ENCODE assay signal across 8 cellular contexts in genomic region chr18:69935319-69936190, GRCh38. TPM values are rescaled to one million over a fixed set of nuclear protein-coding genes. Genes with fewer than 3 reads are reported as not detected.
A peak's percentile ranks its signal among the peaks of the same experiment; 100 is the strongest.
DNase-seq lines count a peak whose midpoint lies in the region; ATAC-seq and TF ChIP-seq lines count a peak whose summit lies in the region.

No MANE protein-coding gene starts in this region.

- no peak overlapping the region for H3K27ac ChIP-seq in mesenchymal stem cell (ENCODE audit: low read length, poor library complexity, severe bottlenecking)

- intact Hi-C loops in activated CD4-positive, alpha-beta T cell treated with anti-CD3 and anti-CD28 coated beads, Interleukin-2, amount 10 ng/mL, durations not matched to agents 24 days and 14 days (cut with micrococcal nuclease) = loop anchor here (1.0 to 2.0 kb wide), 6 partner anchors 10 to 46 kb away; no protein-coding TSS in a partner anchor

- no peak overlapping the region for H2AK5ac ChIP-seq in mesenchymal stem cell (ENCODE audit: low read length, severe bottlenecking)

- no peak overlapping the region for H4K91ac ChIP-seq in mesenchymal stem cell (ENCODE audit: low read length)

- no peak overlapping the region for H3K4me2 ChIP-seq in mesenchymal stem cell (ENCODE audit: low read length, poor library complexity, severe bottlenecking)

- H3K4me1 ChIP-seq in mesenchymal stem cell (ENCODE audit: control insufficient read depth, insufficient read depth, low read depth, low read length) = no peaks in the 10 kb centered on the region

- H2BK120ac ChIP-seq in mesenchymal stem cell (ENCODE audit: low read depth, low read length) = no peak overlapping the region

- H3K18ac ChIP-seq in mesenchymal stem cell (ENCODE audit: low read depth in 1 of 2, low read length in 2 of 2) = no peak overlapping the region

- 65% methylated on average over 5 of the region's 12 CpGs for WGBS in mesenchymal stem cell

- H3K27me3 Mint-ChIP-seq in activated CD4-positive, alpha-beta T cell treated with anti-CD3 and anti-CD28 coated beads, Interleukin-2, amount 10 ng/mL, durations not matched to agents 24 days and 14 days = peaks cover 2% of the 10 kb centered on the region

- peak; percentile 93 for DNase-seq in activated CD4-positive, alpha-beta T cell treated with anti-CD3 and anti-CD28 coated beads, Interleukin-2, amount 10 ng/mL, durations not matched to agents 24 days and 14 days
- DNase-seq in fibroblast of mammary gland (ENCODE audit: low read depth) = peak; percentile 33
- peak; percentile 52 to 62 for DNase-seq in stimulated activated CD8-positive, alpha-beta memory T cell treated with anti-CD3 and anti-CD28 coated beads, Interleukin-4, amount 100 ng/mL, for 1 hour (ENCODE audit: low read depth in 2 of 2, low spot score in 1 of 2)
- DNase-seq in D341Med (ENCODE audit: low spot score) = no peak
- DNase-seq in mesenchymal stem cell = no peak
- no peak for DNase-seq in NCI-H2196 treated with DMSO at 0.1 percent for 48 hours (lab: John Stamatoyannopoulos, UW; ENCODE audit: unreplicated experiment)

- H3K36me3 Mint-ChIP-seq in activated CD4-positive, alpha-beta T cell treated with anti-CD3 and anti-CD28 coated beads, Interleukin-2, amount 10 ng/mL, durations not matched to agents 24 days and 14 days (ENCODE audit: low read depth) = peaks cover 47% of the 10 kb centered on the region

- H3K23ac ChIP-seq in mesenchymal stem cell (ENCODE audit: low read length in 2 of 2) = no peak overlapping the region

- H3K4me3 Mint-ChIP-seq in activated CD4-positive, alpha-beta T cell treated with anti-CD3 and anti-CD28 coated beads, Interleukin-2, amount 10 ng/mL, durations not matched to agents 24 days and 14 days = no peak overlapping the region

- ATAC-seq in GM18873 (IDR thresholded peaks at IDR 0.05; ENCODE audit: low FRiP score, unreplicated experiment) (peak; percentile 89), HG03060 (IDR thresholded peaks at IDR 0.05; ENCODE audit: low read depth, unreplicated experiment) (peak; percentile 94)

- H3K27me3 ChIP-seq in mesenchymal stem cell (ENCODE audit: control insufficient read depth in 1 of 2, insufficient read depth in 1 of 2, low read length in 2 of 2) = no peaks in the 10 kb centered on the region

- H2AFZ ChIP-seq in mesenchymal stem cell (ENCODE audit: low read depth, low read length) = no peak overlapping the region

- H2BK12ac ChIP-seq in mesenchymal stem cell (ENCODE audit: low read length in 2 of 2) = no peak overlapping the region

- H3K9me3 Mint-ChIP-seq in activated CD4-positive, alpha-beta T cell treated with anti-CD3 and anti-CD28 coated beads, Interleukin-2, amount 10 ng/mL, durations not matched to agents 24 days and 14 days = peaks cover 14% of the 10 kb centered on the region

- H3K9ac ChIP-seq in mesenchymal stem cell (ENCODE audit: low read length) = no peak overlapping the region

- H3K79me1 ChIP-seq in mesenchymal stem cell (replicated peaks; ENCODE audit: low read length, poor library complexity, severe bottlenecking) = no peaks in the 10 kb centered on the region

- H3K27ac Mint-ChIP-seq in activated CD4-positive, alpha-beta T cell treated with anti-CD3 and anti-CD28 coated beads, Interleukin-2, amount 10 ng/mL, durations not matched to agents 24 days and 14 days = no peak overlapping the region

- H4K8ac ChIP-seq in mesenchymal stem cell (ENCODE audit: low read length) = no peak overlapping the region

- H3K4me3 ChIP-seq in fibroblast of mammary gland (ENCODE audit: control insufficient read depth, low read depth, low read length) (no peak overlapping the region), mesenchymal stem cell (ENCODE audit: insufficient read depth in 1 of 2, low read depth in 1 of 2, low read length in 2 of 2) (no peak overlapping the region)

- no peak overlapping the region for H3K14ac ChIP-seq in mesenchymal stem cell (ENCODE audit: low read length in 2 of 2)

- H2BK15ac ChIP-seq in mesenchymal stem cell (ENCODE audit: low read depth, poor library complexity, severe bottlenecking) = no peak overlapping the region

- no peak overlapping the region for H3K4ac ChIP-seq in mesenchymal stem cell (ENCODE audit: low read depth in 1 of 2, low read length in 2 of 2)

- H2BK5ac ChIP-seq in mesenchymal stem cell (ENCODE audit: low read depth, low read length, poor library complexity, severe bottlenecking) = no peak overlapping the region

- H3K9me3 ChIP-seq in mesenchymal stem cell (ENCODE audit: control insufficient read depth, low read length) = no peaks in the 10 kb centered on the region

- no peak for TF ChIP-seq CTCF in fibroblast of mammary gland (conservative IDR thresholded peaks at IDR 0.05; ENCODE audit: control insufficient read depth, insufficient read depth, low read depth, low read length)

- H3K36me3 ChIP-seq in mesenchymal stem cell (ENCODE audit: control insufficient read depth in 1 of 2, insufficient read depth in 2 of 2, low read depth in 1 of 2, low read length in 2 of 2) = no peaks in the 10 kb centered on the region

- H3K4me1 Mint-ChIP-seq in activated CD4-positive, alpha-beta T cell treated with anti-CD3 and anti-CD28 coated beads, Interleukin-2, amount 10 ng/mL, durations not matched to agents 24 days and 14 days = peaks cover 32% of the 10 kb centered on the region

RNA-seq across cellular contexts. Expression of gene CD226, which starts 12.1 kb away (rescaled TPM):
- total RNA-seq in activated CD4-positive, alpha-beta T cell treated with anti-CD3 and anti-CD28 coated beads, Interleukin-2, amount 10 ng/mL, durations not matched to agents 24 days and 14 days = 121 and 123 TPM in 2 replicates
- polyA plus RNA-seq in mesenchymal stem cell (2013, experiment 1 of 2) = 0.10 TPM
- polyA plus RNA-seq in mesenchymal stem cell (2013, experiment 2 of 2) = 0.15 TPM

Comparison
In these comparisons a context has a peak if more than half of its experiments do, and no peak if none do; other contexts are left out.
1. DNase-seq: peak in activated CD4-positive, alpha-beta T cell treated with anti-CD3 and anti-CD28 coated beads, Interleukin-2, amount 10 ng/mL, durations not matched to agents 24 days and 14 days (single experiment), fibroblast of mammary gland (single experiment) and stimulated activated CD8-positive, alpha-beta memory T cell treated with anti-CD3 and anti-CD28 coated beads, Interleukin-4, amount 100 ng/mL, for 1 hour (2 of 2); none in D341Med (single experiment), mesenchymal stem cell (single experiment) and NCI-H2196 treated with DMSO at 0.1 percent for 48 hours (single experiment).